ENCODE assay signal across 23 cellular contexts in the genomic region with DNA sequence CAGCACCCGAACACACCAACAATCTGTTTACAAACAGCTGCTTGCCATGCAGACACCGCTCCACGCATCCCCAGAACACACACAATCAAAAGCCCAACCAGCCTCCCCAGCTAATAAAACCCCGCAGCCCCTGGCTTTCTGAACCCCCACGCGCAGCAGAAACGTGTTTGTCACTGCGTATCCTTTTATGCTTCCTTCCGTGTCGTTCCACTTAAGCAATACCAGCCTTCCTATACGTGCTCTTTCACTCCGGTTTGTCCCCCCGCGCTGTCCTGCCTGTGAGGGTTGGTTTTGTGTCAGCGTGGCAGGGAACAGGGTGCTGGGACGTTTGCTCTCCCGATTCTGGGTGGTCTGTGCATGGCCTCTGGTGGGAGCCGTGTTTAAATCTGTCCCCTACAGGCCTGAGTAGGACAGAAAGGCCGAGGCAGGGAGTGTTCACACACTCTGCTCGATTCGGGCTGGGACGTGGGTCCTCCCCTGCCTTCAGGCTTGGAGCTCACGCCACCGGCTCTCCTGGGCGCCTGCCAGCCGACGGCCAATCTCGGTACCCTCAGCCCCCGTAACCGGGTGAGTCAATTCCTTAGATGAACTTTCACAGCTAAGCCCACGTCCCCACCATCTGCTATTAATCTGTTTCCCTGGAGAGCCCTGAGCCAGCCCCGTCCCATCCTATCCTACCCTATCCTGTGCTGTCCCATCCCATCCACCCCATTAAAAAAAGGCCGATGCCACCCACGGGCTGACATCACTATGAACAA. TPM values are rescaled to one million over a fixed set of nuclear protein-coding genes. Genes with fewer than 3 reads are reported as not detected.
A peak's percentile ranks its signal among the peaks of the same experiment; 100 is the strongest.
DNase-seq lines count a peak whose midpoint lies in the region; ATAC-seq and TF ChIP-seq lines count a peak whose summit lies in the region.
"Had no signal": no experiment of that assay in that cellular context is flagged by ENCODE, and none has a peak within 500 bp of the region (broad histone marks: within the 10 kb centered on the region; RNA-seq: fewer than 3 reads in every experiment).

No MANE protein-coding gene starts in this region.

- H3K4me1 ChIP-seq in HEK293 (ENCODE audit: control insufficient read depth, insufficient read depth, low read length): no peaks in the 10 kb centered on the region
- no peaks in the 10 kb centered on the region for H3K4me1 ChIP-seq in osteoblast (ENCODE audit: insufficient read depth, low read length)

- CTCF ChIA-PET in HEK293 (lab: Yijun Ruan, JAX): interaction anchor here (0.5 kb wide), 1 partner anchor 11 kb away, joined by 3 read pairs; no protein-coding TSS in a partner anchor

- TF ChIP-seq CTCF in HEK293 (tag by site-specific recombination; IDR thresholded peaks at IDR 0.05): no peak
- TF ChIP-seq CTCF in coronary artery (IDR thresholded peaks at IDR 0.05): no peak
- no peak for TF ChIP-seq CTCF in osteoblast (IDR thresholded peaks at IDR 0.05; ENCODE audit: extremely low read depth, low read depth, low read length)

- H3K27ac ChIP-seq in HEK293 (ENCODE audit: extremely low read depth, low read depth, low read length) (no peak overlapping the region), coronary artery (no peak overlapping the region), osteoblast (ENCODE audit: low read depth, low read length) (no peak overlapping the region)
- H3K27ac ChIP-seq: heart right ventricle, thoracic aorta had no signal

- no peaks in the 10 kb centered on the region for H4K20me1 ChIP-seq in osteoblast (ENCODE audit: insufficient read depth, low read length)

- H3K79me2 ChIP-seq in osteoblast (ENCODE audit: insufficient read depth, low read length): no peaks in the 10 kb centered on the region

- peak overlapping the region; percentile 39 for H3K4me2 ChIP-seq in osteoblast (ENCODE audit: insufficient read depth, low read length)

- H2AFZ ChIP-seq in osteoblast (ENCODE audit: low read length): no peak overlapping the region

- H3K36me3 ChIP-seq in HEK293 (ENCODE audit: control insufficient read depth in 2 of 2, insufficient read depth in 1 of 2, low read length in 2 of 2) (no peaks in the 10 kb centered on the region), osteoblast (ENCODE audit: insufficient read depth, low read length) (no peaks in the 10 kb centered on the region)
- H3K36me3 ChIP-seq: heart right ventricle, thoracic aorta had no signal

- H3K9me3 ChIP-seq in HEK293 (ENCODE audit: control insufficient read depth, insufficient read depth, low read depth, low read length): no peaks in the 10 kb centered on the region
- H3K9me3 ChIP-seq in osteoblast (ENCODE audit: low read depth, low read length): no peaks in the 10 kb centered on the region
- H3K9me3 ChIP-seq: thoracic aorta had no signal

- peaks cover 32% of the 10 kb centered on the region for H3K27me3 ChIP-seq in osteoblast (ENCODE audit: insufficient read depth, low read length)

- POLR2A ChIA-PET in HEK293 (lab: Yijun Ruan, JAX): no interaction called here

- ATAC-seq in GM18502 (IDR thresholded peaks at IDR 0.05; ENCODE audit: poor library complexity, unreplicated experiment) (no peak), HG02885 (IDR thresholded peaks at IDR 0.05; ENCODE audit: poor library complexity, unreplicated experiment) (no peak)
- ATAC-seq: CD8-positive, alpha-beta T cell had no signal

- peak; percentile 44 for DNase-seq in AG20443 (ENCODE audit: low spot score)
- DNase-seq in coronary artery (ENCODE audit: low spot score): no peak
- peak; percentile 85 for DNase-seq in osteoblast (ENCODE audit: insufficient read length, low spot score, missing footprints)
- DNase-seq in activated T-cell treated with anti-CD3 and anti-CD28 coated beads for 4 hours: no peak
- DNase-seq: activated B cell treated with CpG ODN at 0.5 μM for 24 hours; activated CD4-positive, alpha-beta memory T cell treated with anti-CD3 and anti-CD28 coated beads for 36 hours; activated CD8-positive, alpha-beta memory T cell treated with anti-CD3 and anti-CD28 coated beads, Interleukin-2, amount 50 U/mL, for 48 hours; activated naive CD8-positive, alpha-beta T cell treated with anti-CD3 and anti-CD28 coated beads for 36 hours; CD8-positive, alpha-beta T cell; cerebellar nuclear complex; GDM1; heart right ventricle; left cardiac atrium; NCI-H1048; NCI-H187 treated with DMSO at 0.1 percent for 48 hours; NCI-H2227 treated with DMSO at 0.1 percent for 48 hours; occipital lobe; stimulated activated CD4-positive, alpha-beta T cell treated with anti-CD3 and anti-CD28 coated beads, Interleukin-4, amount 100 ng/mL, for 24 hours; T-helper 9 cell had no signal

- H3K4me3 ChIP-seq in HEK293 (ENCODE audit: low read depth, low read length): no peak overlapping the region
- peak overlapping the region; percentile 64 for H3K4me3 ChIP-seq in coronary artery
- no peak overlapping the region for H3K4me3 ChIP-seq in osteoblast (ENCODE audit: insufficient read depth, low read length)

TF ChIP-seq in HEK293, 187 proteins besides CTCF, POLR2A, EP300 and RAD21:
- TF ChIP-seq EGR2 (tag by site-specific recombination; IDR thresholded peaks at IDR 0.05; ENCODE audit: low read depth): peak; percentile 35; the same call in 1 of the 2 replicates
- TF ChIP-seq, protein P1, sequence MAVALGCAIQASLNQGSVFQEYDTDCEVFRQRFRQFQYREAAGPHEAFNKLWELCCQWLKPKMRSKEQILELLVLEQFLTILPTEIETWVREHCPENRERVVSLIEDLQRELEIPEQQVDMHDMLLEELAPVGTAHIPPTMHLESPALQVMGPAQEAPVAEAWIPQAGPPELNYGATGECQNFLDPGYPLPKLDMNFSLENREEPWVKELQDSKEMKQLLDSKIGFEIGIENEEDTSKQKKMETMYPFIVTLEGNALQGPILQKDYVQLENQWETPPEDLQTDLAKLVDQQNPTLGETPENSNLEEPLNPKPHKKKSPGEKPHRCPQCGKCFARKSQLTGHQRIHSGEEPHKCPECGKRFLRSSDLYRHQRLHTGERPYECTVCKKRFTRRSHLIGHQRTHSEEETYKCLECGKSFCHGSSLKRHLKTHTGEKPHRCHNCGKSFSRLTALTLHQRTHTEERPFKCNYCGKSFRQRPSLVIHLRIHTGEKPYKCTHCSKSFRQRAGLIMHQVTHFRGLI (tag by site-specific recombination; IDR thresholded peaks at IDR 0.05): 0 out of 2 replicates have a peak, but pooled peaks have one; percentile 43
- TF ChIP-seq ZNF121 (tag by site-specific recombination; IDR thresholded peaks at IDR 0.05): no peak
- TF ChIP-seq ZFHX2 (tag by site-specific recombination; conservative IDR thresholded peaks at IDR 0.05): peak; percentile 37

RNA-seq across cellular contexts. Expression of a gene that starts 60.0 kb away (rescaled TPM):
- 7.7 and 11.2 TPM in 2 replicates for total RNA-seq in osteoblast

Comparison
In these comparisons a context has a peak if more than half of its experiments do, and no peak if none do; other contexts are left out.
1. DNase-seq: peak in AG20443 (single experiment) and osteoblast (single experiment); none in coronary artery (single experiment) and activated T-cell treated with anti-CD3 and anti-CD28 coated beads for 4 hours (single experiment).